25 cellular contexts compared by ENCODE assay signal in genomic region chr12:8987163-8987562, GRCh38. TPM values are rescaled to one million over a fixed set of nuclear protein-coding genes. Genes with fewer than 3 reads are reported as not detected.
DNase-seq lines count a peak whose midpoint lies in the region; ATAC-seq and TF ChIP-seq lines count a peak whose summit lies in the region.
"Had no signal": no experiment of that assay in that cellular context is flagged by ENCODE, and none has a peak within 500 bp of the region (broad histone marks: within the 10 kb centered on the region; RNA-seq: fewer than 3 reads in every experiment).

No MANE protein-coding gene starts in this region.

- H3K27ac ChIP-seq in left ventricle myocardium inferior (replicated peaks) (peak overlapping the region; percentile 1), WERI-Rb-1 (no peak overlapping the region), PC-9 (no peak overlapping the region), thyroid gland (no peak overlapping the region)
- H3K27ac ChIP-seq: body of pancreas, transverse colon had no signal

- H2AFZ ChIP-seq in PC-9, result no peak overlapping the region

- H3K9me2 ChIP-seq in PC-9 (ENCODE audit: insufficient read depth), result no peaks in the 10 kb centered on the region

- no peak for ATAC-seq in left cardiac atrium
- ATAC-seq in stimulated activated effector memory CD8-positive, alpha-beta T cell treated with anti-CD3 and anti-CD28 coated beads, Interleukin-12 subunit alpha, Interleukin-12 subunit beta, amount 100 ng/mL, for 72 hours, result no peak
- ATAC-seq: body of pancreas had no signal

- H3K4me1 ChIP-seq in left ventricle myocardium inferior (peaks cover 28% of the 10 kb centered on the region), PC-9 (replicated peaks; ENCODE audit: insufficient read depth) (0 out of 2 replicates have a peak, but pooled peaks cover 3% of the 10 kb centered on the region), thyroid gland (no peaks in the 10 kb centered on the region)
- H3K4me1 ChIP-seq: body of pancreas, HAP-1 had no signal

- CTCF ChIA-PET in PC-9 (lab: Charles Lee), result no interaction called here

- no peaks in the 10 kb centered on the region for H3F3A ChIP-seq in PC-9 (ENCODE audit: insufficient read depth, low read depth)

- DNase-seq in left ventricle myocardium inferior, result no peak
- no peak for DNase-seq in left cardiac atrium
- peak; percentile 11 for DNase-seq in NB4 (ENCODE audit: low read depth)
- peak; percentile 17 for DNase-seq in WERI-Rb-1
- no peak for DNase-seq in stimulated activated effector memory CD8-positive, alpha-beta T cell treated with anti-CD3 and anti-CD28 coated beads, Interleukin-12 subunit alpha, Interleukin-12 subunit beta, amount 100 ng/mL, for 72 hours (ENCODE audit: low spot score in 2 of 2)
- no peak for DNase-seq in PC-9
- no peak for DNase-seq in stimulated activated CD8-positive, alpha-beta memory T cell treated with anti-CD3 and anti-CD28 coated beads, Interleukin-4, amount 100 ng/mL, for 48 hours
- DNase-seq in thyroid gland, result no peak
- DNase-seq: activated CD4-positive, alpha-beta T cell treated with anti-CD3 and anti-CD28 coated beads for 1 hour; body of pancreas; DMS79; effector memory CD4-positive, alpha-beta T cell; foreskin melanocyte; hypothalamus; islet precursor cell; NCI-H187; NCI-H526 treated with DMSO at 0.1 percent for 48 hours; nucleus accumbens; stimulated activated CD4-positive, alpha-beta T cell treated with anti-CD3 and anti-CD28 coated beads, Interleukin-2, amount 100 ng/mL, for 48 hours; stimulated activated naive CD8-positive, alpha-beta T cell treated with anti-CD3 and anti-CD28 coated beads, Interleukin-15, amount 100 ng/mL, for 72 hours; transverse colon had no signal

- no peak for TF ChIP-seq POLR2A in NB4 (IDR thresholded peaks at IDR 0.05; ENCODE audit: extremely low read depth, insufficient read length)
- no peak for TF ChIP-seq POLR2A in thyroid gland (IDR thresholded peaks at IDR 0.05)

- H3K4me3 ChIP-seq in left ventricle myocardium inferior, result no peak overlapping the region
- no peak overlapping the region for H3K4me3 ChIP-seq in NB4 (ENCODE audit: low read depth, low read length)
- no peak overlapping the region for H3K4me3 ChIP-seq in WERI-Rb-1 (ENCODE audit: low read depth, low read length)
- no peak overlapping the region for H3K4me3 ChIP-seq in PC-9
- H3K4me3 ChIP-seq in thyroid gland (replicated peaks in 1 of 3), result no peak overlapping the region
- H3K4me3 ChIP-seq: body of pancreas, HAP-1, smooth muscle cell, transverse colon had no signal

- H3K9me3 ChIP-seq in left ventricle myocardium inferior (replicated peaks) (no peaks in the 10 kb centered on the region), WERI-Rb-1 (ENCODE audit: severe bottlenecking) (no peaks in the 10 kb centered on the region), PC-9 (ENCODE audit: insufficient read depth, low read depth) (no peaks in the 10 kb centered on the region; the same call in 1 of the 2 replicates), thyroid gland (no peaks in the 10 kb centered on the region)
- H3K9me3 ChIP-seq: body of pancreas, HAP-1, transverse colon had no signal

- H3K4me1 Mint-ChIP-seq in stimulated activated effector memory CD8-positive, alpha-beta T cell treated with anti-CD3 and anti-CD28 coated beads, Interleukin-12 subunit alpha, Interleukin-12 subunit beta, amount 100 ng/mL, for 72 hours, result peaks cover 47% of the 10 kb centered on the region

- BruUV-seq in PC-9 (replicated peaks; lab: Mats Ljungman, UMichigan), result no TSS peak

- no peak overlapping the region for H3K4me2 ChIP-seq in PC-9
- H3K4me2 ChIP-seq: smooth muscle cell had no signal

- intact Hi-C loops in left ventricle myocardium inferior (cut with micrococcal nuclease) (no loop called here), left cardiac atrium (cut with DNase I) (no loop called here), PC-9 (cut with micrococcal nuclease; ENCODE audit: unreplicated experiment) (no loop called here), thyroid gland (cut with DNase I) (no loop called here)

- no peaks in the 10 kb centered on the region for H3K79me2 ChIP-seq in PC-9 (ENCODE audit: low read depth)

- no peaks in the 10 kb centered on the region for H4K20me1 ChIP-seq in PC-9 (ENCODE audit: insufficient read depth)

- H3K36me3 Mint-ChIP-seq in stimulated activated effector memory CD8-positive, alpha-beta T cell treated with anti-CD3 and anti-CD28 coated beads, Interleukin-12 subunit alpha, Interleukin-12 subunit beta, amount 100 ng/mL, for 72 hours, result peaks cover 7% of the 10 kb centered on the region
- H3K36me3 Mint-ChIP-seq: IgD-negative memory B cell had no signal

- no peaks in the 10 kb centered on the region for H3K9me3 Mint-ChIP-seq in stimulated activated effector memory CD8-positive, alpha-beta T cell treated with anti-CD3 and anti-CD28 coated beads, Interleukin-12 subunit alpha, Interleukin-12 subunit beta, amount 100 ng/mL, for 72 hours
- H3K9me3 Mint-ChIP-seq: activated T-helper 2 cell treated with anti-CD3 and anti-CD28 coated beads, Interferon-gamma antibody, Interleukin-2, Interleukin-4, amounts not matched to agents 10 μg/mL and 5 μg/mL and 100 μg/mL, durations not matched to agents 14 hours and 24 hours and 36 hours; IgD-negative memory B cell; stimulated activated naive CD8-positive, alpha-beta T cell treated with anti-CD3 and anti-CD28 coated beads, Interleukin-15, amount 100 ng/mL, for 72 hours had no signal

- POLR2A ChIA-PET in PC-9 (lab: Charles Lee; ENCODE audit: unreplicated experiment), result no interaction called here

- peak overlapping the region; percentile 94 for H3K27ac Mint-ChIP-seq in stimulated activated effector memory CD8-positive, alpha-beta T cell treated with anti-CD3 and anti-CD28 coated beads, Interleukin-12 subunit alpha, Interleukin-12 subunit beta, amount 100 ng/mL, for 72 hours
- H3K27ac Mint-ChIP-seq: activated T-helper 2 cell treated with anti-CD3 and anti-CD28 coated beads, Interferon-gamma antibody, Interleukin-2, Interleukin-4, amounts not matched to agents 10 μg/mL and 5 μg/mL and 100 μg/mL, durations not matched to agents 14 hours and 24 hours and 36 hours; IgD-negative memory B cell; stimulated activated naive CD8-positive, alpha-beta T cell treated with anti-CD3 and anti-CD28 coated beads, Interleukin-15, amount 100 ng/mL, for 72 hours had no signal

- no peaks in the 10 kb centered on the region for H3K36me3 ChIP-seq in left ventricle myocardium inferior
- no peaks in the 10 kb centered on the region for H3K36me3 ChIP-seq in WERI-Rb-1
- no peaks in the 10 kb centered on the region for H3K36me3 ChIP-seq in PC-9 (ENCODE audit: low read depth)
- H3K36me3 ChIP-seq in thyroid gland, result no peaks in the 10 kb centered on the region
- H3K36me3 ChIP-seq: HAP-1, transverse colon had no signal

- no peak for TF ChIP-seq CTCF in left ventricle myocardium inferior (IDR thresholded peaks at IDR 0.05; ENCODE audit: borderline replicate concordance)
- TF ChIP-seq CTCF in NB4 (IDR thresholded peaks at IDR 0.05; ENCODE audit: low read depth, low read length), result no peak
- no peak for TF ChIP-seq CTCF in WERI-Rb-1 (IDR thresholded peaks at IDR 0.05; ENCODE audit: low read depth, low read length)
- TF ChIP-seq CTCF in PC-9 (conservative IDR thresholded peaks at IDR 0.05), result no peak
- no peak for TF ChIP-seq CTCF in thyroid gland (IDR thresholded peaks at IDR 0.05)

- peak overlapping the region; percentile 68 for H3K4me3 Mint-ChIP-seq in stimulated activated effector memory CD8-positive, alpha-beta T cell treated with anti-CD3 and anti-CD28 coated beads, Interleukin-12 subunit alpha, Interleukin-12 subunit beta, amount 100 ng/mL, for 72 hours

- H3K27me3 ChIP-seq in left ventricle myocardium inferior (ENCODE audit: low read depth) (no peaks in the 10 kb centered on the region), WERI-Rb-1 (ENCODE audit: insufficient read depth, low read depth, severe bottlenecking) (no peaks in the 10 kb centered on the region), PC-9 (ENCODE audit: insufficient read depth, low read depth) (no peaks in the 10 kb centered on the region), thyroid gland (no peaks in the 10 kb centered on the region)
- H3K27me3 ChIP-seq: body of pancreas, transverse colon had no signal

RNA-seq across cellular contexts. Expression of gene KLRG1, which starts 2.2 kb away (rescaled TPM):
- total RNA-seq in left ventricle myocardium inferior, result 6.9 TPM
- total RNA-seq in left cardiac atrium, result 1 to 10 TPM; 3.1 to 7.7 TPM
- total RNA-seq in PC-9 (2021), result 0.90 and 1.8 TPM in 2 replicates
- total RNA-seq in thyroid gland, result 1 to 10 TPM; 1.1 to 4.3 (median 3.0) TPM

RNA-seq across cellular contexts. Expression of gene M6PR, which starts 37.7 kb away (rescaled TPM):
- total RNA-seq in left ventricle myocardium inferior (94.2 TPM), left cardiac atrium (100 to 1,000 TPM in 1 of 2 donors, 10 to 100 TPM in 1; 90.0 to 104 TPM), PC-9 (2021) (237 and 266 TPM in 2 replicates), thyroid gland (100 to 1,000 TPM; 112 to 158 (median 136) TPM)

Comparison
In these comparisons a context has a peak if more than half of its experiments do, and no peak if none do; other contexts are left out.
1. DNase-seq: peak in NB4 (single experiment) and WERI-Rb-1 (single experiment); none in left ventricle myocardium inferior (single experiment), left cardiac atrium (single experiment), stimulated activated effector memory CD8-positive, alpha-beta T cell treated with anti-CD3 and anti-CD28 coated beads, Interleukin-12 subunit alpha, Interleukin-12 subunit beta, amount 100 ng/mL, for 72 hours (0 of 2), PC-9 (0 of 2), stimulated activated CD8-positive, alpha-beta memory T cell treated with anti-CD3 and anti-CD28 coated beads, Interleukin-4, amount 100 ng/mL, for 48 hours (single experiment) and thyroid gland (0 of 2).